ENCODE assay signal across 19 cellular contexts in the genomic region with DNA sequence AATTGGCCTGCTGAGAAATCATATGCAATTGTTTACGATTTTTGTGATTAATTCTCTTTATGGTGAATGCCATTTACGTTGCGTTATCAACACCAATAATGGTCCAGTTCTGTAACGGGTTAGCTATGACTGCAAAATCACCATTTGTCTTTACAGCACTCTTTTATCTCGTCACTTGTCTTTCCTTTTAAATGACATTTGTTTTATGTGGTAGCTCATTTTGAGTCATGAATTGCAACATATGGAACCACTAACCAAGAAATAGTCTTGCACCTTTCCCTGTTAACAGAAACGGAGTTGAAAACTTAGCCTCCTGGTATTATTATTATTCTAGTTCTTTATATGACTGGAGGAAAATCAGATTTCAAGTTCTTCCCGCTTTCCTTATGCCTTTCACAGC. TPM values are rescaled to one million over a fixed set of nuclear protein-coding genes. Genes with fewer than 3 reads are reported as not detected.
DNase-seq lines count a peak whose midpoint lies in the region; ATAC-seq and TF ChIP-seq lines count a peak whose summit lies in the region.
"Had no signal": no experiment of that assay in that cellular context is flagged by ENCODE, and none has a peak within 500 bp of the region (broad histone marks: within the 10 kb centered on the region; RNA-seq: fewer than 3 reads in every experiment).

No MANE protein-coding gene starts in this region.

- H3K27me3 Mint-ChIP-seq in activated T-cell treated with anti-CD3 and anti-CD28 coated beads, Interleukin-2, amount 50 U/mL, for 72 hours (ENCODE audit: low read depth), result peaks cover 63% of the 10 kb centered on the region
- peaks cover 49% of the 10 kb centered on the region for H3K27me3 Mint-ChIP-seq in activated T-helper 17 cell treated with anti-CD3 and anti-CD28 coated beads, Interleukin-2, amount 50 U/mL, for 72 hours

- DNase-seq in activated T-cell treated with anti-CD3 and anti-CD28 coated beads, Interleukin-2, amount 50 U/mL, for 72 hours, result no peak
- DNase-seq in activated T-cell treated with anti-CD3 and anti-CD28 coated beads, Interleukin-2, amount 50 U/mL, for 1 hour, result no peak
- DNase-seq in fibroblast of mammary gland (ENCODE audit: low read depth) (peak; percentile 15), cerebellar cortex (ENCODE audit: low spot score) (no peak), hypothalamus (lab: John Stamatoyannopoulos, UW) (no peak)
- DNase-seq: Calu3; CD4-positive, alpha-beta memory T cell; DMS79; Kasumi-1; NCI-H1436; NCI-H2081; NCI-H774; PC-9 had no signal

- H3K9me3 ChIP-seq in skeletal muscle tissue (ENCODE audit: control insufficient read depth in 3 of 3, low read length in 3 of 3), result no peaks in the 10 kb centered on the region
- H3K9me3 ChIP-seq: HAP-1 had no signal

- H3K4me3 ChIP-seq in fibroblast of mammary gland (ENCODE audit: control insufficient read depth, low read depth, low read length), result no peak overlapping the region
- H3K4me3 ChIP-seq in skeletal muscle tissue (ENCODE audit: low read length in 3 of 3), result no peak overlapping the region
- H3K4me3 ChIP-seq: HAP-1, PC-9 had no signal

- no peaks in the 10 kb centered on the region for H3K27me3 ChIP-seq in skeletal muscle tissue (ENCODE audit: control insufficient read depth in 3 of 3, insufficient read depth in 3 of 3, low read length in 3 of 3)

- H3K4me1 Mint-ChIP-seq in activated T-cell treated with anti-CD3 and anti-CD28 coated beads, Interleukin-2, amount 50 U/mL, for 72 hours (ENCODE audit: low read depth), result peaks cover 42% of the 10 kb centered on the region
- H3K4me1 Mint-ChIP-seq in activated T-helper 17 cell treated with anti-CD3 and anti-CD28 coated beads, Interleukin-2, amount 50 U/mL, for 72 hours, result peaks cover 5% of the 10 kb centered on the region

- peaks cover 3 to 4% of the 10 kb centered on the region in 2 donors for H3K36me3 Mint-ChIP-seq in activated T-cell treated with anti-CD3 and anti-CD28 coated beads, Interleukin-2, amount 50 U/mL, for 72 hours (ENCODE audit: insufficient read depth in 2 of 2)
- H3K36me3 Mint-ChIP-seq in activated T-helper 17 cell treated with anti-CD3 and anti-CD28 coated beads, Interleukin-2, amount 50 U/mL, for 72 hours (ENCODE audit: low read depth), result peaks cover 5% of the 10 kb centered on the region
- H3K36me3 Mint-ChIP-seq: CD4-positive, alpha-beta memory T cell; IgD-negative memory B cell had no signal

- peak in 1 of 2 donors; percentile 24 for ATAC-seq in activated T-cell treated with anti-CD3 and anti-CD28 coated beads, Interleukin-2, amount 50 U/mL, for 72 hours (replicated peaks in 1 of 2)
- ATAC-seq in activated T-helper 17 cell treated with anti-CD3 and anti-CD28 coated beads, Interleukin-2, amount 50 U/mL, for 72 hours (replicated peaks), result peak; percentile 7
- no peak for ATAC-seq in HG03139 (IDR thresholded peaks at IDR 0.05; ENCODE audit: unreplicated experiment)

- no peak overlapping the region for H3K9ac ChIP-seq in skeletal muscle tissue (ENCODE audit: low read depth in 1 of 3, low read length in 3 of 3)

- H3K4me1 ChIP-seq in skeletal muscle tissue (ENCODE audit: control insufficient read depth in 3 of 3, insufficient read depth in 3 of 3, low read length in 3 of 3), result peaks cover 25 to 35% (median 30%) of the 10 kb centered on the region in 3 donors

- no peak for TF ChIP-seq CTCF in fibroblast of mammary gland (conservative IDR thresholded peaks at IDR 0.05; ENCODE audit: control insufficient read depth, insufficient read depth, low read depth, low read length)

- H3K27ac ChIP-seq in skeletal muscle tissue (ENCODE audit: low read depth, low read length), result peak overlapping the region; percentile 91
- H3K27ac ChIP-seq: HL-60 had no signal

- H3K27ac Mint-ChIP-seq in activated T-cell treated with anti-CD3 and anti-CD28 coated beads, Interleukin-2, amount 50 U/mL, for 72 hours, result peak overlapping the region; percentile 73
- no peak overlapping the region for H3K27ac Mint-ChIP-seq in activated T-helper 17 cell treated with anti-CD3 and anti-CD28 coated beads, Interleukin-2, amount 50 U/mL, for 72 hours
- H3K27ac Mint-ChIP-seq: CD4-positive, alpha-beta memory T cell; IgD-negative memory B cell had no signal

- H3K36me3 ChIP-seq in skeletal muscle tissue (ENCODE audit: control insufficient read depth in 3 of 3, insufficient read depth in 3 of 3, low read length in 3 of 3), result no peaks in the 10 kb centered on the region
- H3K36me3 ChIP-seq: HAP-1 had no signal

- peak overlapping the region in 1 of 2 donors; percentile 51 for H3K4me3 Mint-ChIP-seq in activated T-cell treated with anti-CD3 and anti-CD28 coated beads, Interleukin-2, amount 50 U/mL, for 72 hours
- H3K4me3 Mint-ChIP-seq in activated T-helper 17 cell treated with anti-CD3 and anti-CD28 coated beads, Interleukin-2, amount 50 U/mL, for 72 hours, result no peak overlapping the region
- H3K4me3 Mint-ChIP-seq: CD4-positive, alpha-beta memory T cell; IgD-negative memory B cell had no signal

- H3K9me3 Mint-ChIP-seq in activated T-cell treated with anti-CD3 and anti-CD28 coated beads, Interleukin-2, amount 50 U/mL, for 72 hours, result no peaks in the 10 kb centered on the region
- H3K9me3 Mint-ChIP-seq in activated T-helper 17 cell treated with anti-CD3 and anti-CD28 coated beads, Interleukin-2, amount 50 U/mL, for 72 hours, result no peaks in the 10 kb centered on the region

RNA-seq across cellular contexts. Expression of a gene that starts 3.1 kb away (rescaled TPM):
- total RNA-seq in activated T-cell treated with anti-CD3 and anti-CD28 coated beads, Interleukin-2, amount 50 U/mL, for 72 hours, result under 1 TPM; 0.60 to 0.84 TPM
- total RNA-seq in activated T-helper 17 cell treated with anti-CD3 and anti-CD28 coated beads, Interleukin-2, amount 50 U/mL, for 72 hours, result 1 to 10 TPM; 2.1 to 2.6 TPM
- 16.2 TPM for total RNA-seq in skeletal muscle tissue
